ENCODE assay signal across 1 cellular context in the genomic region with DNA sequence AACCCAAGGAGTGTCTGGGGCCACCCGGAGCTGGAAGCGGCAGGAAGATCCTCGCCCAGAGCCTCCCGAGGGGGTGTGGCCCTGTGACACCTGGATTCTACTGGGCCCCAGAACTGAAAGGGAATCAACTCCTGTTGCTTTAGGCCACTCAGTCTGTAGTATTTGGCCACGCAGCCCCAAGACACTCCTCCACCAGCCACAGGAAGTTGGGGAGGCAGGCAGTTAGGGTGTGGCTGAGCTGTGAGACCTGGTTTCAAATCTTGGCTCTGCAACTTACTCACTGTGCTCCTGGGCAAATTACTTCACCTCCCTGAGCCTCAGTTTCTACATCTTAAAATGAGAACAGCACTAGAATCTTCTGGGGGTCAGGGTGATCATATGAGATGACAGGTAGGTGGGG.
TF ChIP-seq lines count a peak whose summit lies in the region.

No MANE protein-coding gene starts in this region.

TF ChIP-seq in H1, 55 proteins besides CTCF, POLR2A, EP300 and RAD21:
- TF ChIP-seq CTBP2 (IDR thresholded peaks at IDR 0.05; ENCODE audit: borderline replicate concordance, insufficient read depth, insufficient read length, low read length): no peak
- no peak for TF ChIP-seq CBX5 (IDR thresholded peaks at IDR 0.05; ENCODE audit: low read depth, low read length)
- TF ChIP-seq JUN (IDR thresholded peaks at IDR 0.05; ENCODE audit: low read depth, low read length): no peak
- TF ChIP-seq SIN3A (conservative IDR thresholded peaks at IDR 0.05 in 1 of 2, IDR thresholded peaks at IDR 0.05 in 1 of 2; ENCODE audit: low read depth in 1 of 2, low read length in 2 of 2): no peak
- TF ChIP-seq CHD1 (IDR thresholded peaks at IDR 0.05; ENCODE audit: low read depth, low read length): no peak
- no peak for TF ChIP-seq BCL11A (IDR thresholded peaks at IDR 0.05; ENCODE audit: low read depth in 2 of 2, low read length in 2 of 2)
- no peak for TF ChIP-seq TEAD4 (IDR thresholded peaks at IDR 0.05; ENCODE audit: low read depth, low read length)
- TF ChIP-seq MAX (IDR thresholded peaks at IDR 0.05): no peak
- TF ChIP-seq YY1 (IDR thresholded peaks at IDR 0.05; ENCODE audit: low read depth, low read length): no peak
- no peak for TF ChIP-seq SIX5 (IDR thresholded peaks at IDR 0.05; ENCODE audit: low read depth, low read length)
- TF ChIP-seq GTF2F1 (IDR thresholded peaks at IDR 0.05; ENCODE audit: borderline replicate concordance, low read depth, low read length): no peak
TF ChIP-seq in H1: peak in this region for 0.
